Comparison of ENCODE assay signal across 1 cellular context in genomic region chr2:240566203-240567136, GRCh38.
TF ChIP-seq lines count a peak whose summit lies in the region.

No MANE protein-coding gene starts in this region.

TF ChIP-seq in HepG2, 621 proteins besides CTCF, POLR2A, EP300 and RAD21 (continued from another document and continues in another):
- TF ChIP-seq E2F2 (CRISPR knock-in tag; IDR thresholded peaks at IDR 0.05; ENCODE audit: borderline replicate concordance) (peak; percentile 35; the same call in 1 of the 2 replicates), NFAT5 (CRISPR knock-in tag; IDR thresholded peaks at IDR 0.05) (no peak), TOE1 (CRISPR knock-in tag; IDR thresholded peaks at IDR 0.05) (0 out of 2 replicates have a peak, but pooled peaks have one; percentile 12), SCMH1 (CRISPR knock-in tag; IDR thresholded peaks at IDR 0.05; ENCODE audit: borderline replicate concordance) (no peak), NFYC (CRISPR knock-in tag; IDR thresholded peaks at IDR 0.05) (no peak), ZNF788 (CRISPR knock-in tag; IDR thresholded peaks at IDR 0.05; ENCODE audit: borderline replicate concordance) (peak; percentile 10; the same call in 1 of the 2 replicates), CC2D1A (CRISPR knock-in tag; IDR thresholded peaks at IDR 0.05) (no peak), FOSL2 (CRISPR knock-in tag; IDR thresholded peaks at IDR 0.05) (no peak; the same call in 1 of the 2 replicates), ZNF160 (CRISPR knock-in tag; IDR thresholded peaks at IDR 0.05) (peak; percentile 36; the same call in 1 of the 2 replicates), MED8 (CRISPR knock-in tag; IDR thresholded peaks at IDR 0.05; ENCODE audit: insufficient replicate concordance) (no peak), ELF3 (CRISPR knock-in tag; IDR thresholded peaks at IDR 0.05) (0 out of 2 replicates have a peak, but pooled peaks have one; percentile 49), ZNF207 (IDR thresholded peaks at IDR 0.05; ENCODE audit: borderline replicate concordance) (no peak), SALL1 (CRISPR knock-in tag; IDR thresholded peaks at IDR 0.05) (peak; percentile 41), ZNF292 (CRISPR knock-in tag; IDR thresholded peaks at IDR 0.05; ENCODE audit: borderline replicate concordance, low read depth) (peak; percentile 35; the same call in 1 of the 2 replicates), PRDM15 (CRISPR knock-in tag; IDR thresholded peaks at IDR 0.05) (no peak), HBP1 (CRISPR knock-in tag; IDR thresholded peaks at IDR 0.05; ENCODE audit: low read depth) (peak; percentile 83), FOXA1 (IDR thresholded peaks at IDR 0.05) (no peak), FOXA1 (CRISPR knock-in tag; IDR thresholded peaks at IDR 0.05) (peak; percentile 23; the same call in 1 of the 2 replicates), ZNF138 (CRISPR knock-in tag; IDR thresholded peaks at IDR 0.05; ENCODE audit: low read depth) (no peak), POLR2G (IDR thresholded peaks at IDR 0.05; ENCODE audit: low read depth, low read length) (peak; percentile 74), THAP9 (CRISPR knock-in tag; IDR thresholded peaks at IDR 0.05; ENCODE audit: borderline replicate concordance) (no peak), ZBTB42 (CRISPR knock-in tag; IDR thresholded peaks at IDR 0.05) (no peak), ZNF670 (CRISPR knock-in tag; IDR thresholded peaks at IDR 0.05; ENCODE audit: borderline replicate concordance) (no peak), KDM5B (CRISPR knock-in tag; IDR thresholded peaks at IDR 0.05; ENCODE audit: borderline replicate concordance) (peak; percentile 46; the same call in 1 of the 2 replicates), ZNF431 (CRISPR knock-in tag; IDR thresholded peaks at IDR 0.05; ENCODE audit: borderline replicate concordance, low read depth) (peak; percentile 85; the same call in 1 of the 2 replicates), ZNF256 (CRISPR knock-in tag; conservative IDR thresholded peaks at IDR 0.05) (no peak), MTERF4 (CRISPR knock-in tag; IDR thresholded peaks at IDR 0.05) (0 out of 2 replicates have a peak, but pooled peaks have one; percentile 68), ZNF639 (CRISPR knock-in tag; conservative IDR thresholded peaks at IDR 0.05) (no peak), ZNF576 (CRISPR knock-in tag; IDR thresholded peaks at IDR 0.05) (no peak), FOXP4 (CRISPR knock-in tag; IDR thresholded peaks at IDR 0.05) (peak; percentile 41; the same call in 1 of the 2 replicates), LCORL (IDR thresholded peaks at IDR 0.05) (no peak), LCORL (CRISPR knock-in tag; IDR thresholded peaks at IDR 0.05) (peak; percentile 70), MAZ (IDR thresholded peaks at IDR 0.05; ENCODE audit: borderline replicate concordance, low read depth, low read length) (no peak; the same call in none of the 2 replicates), MAZ (CRISPR knock-in tag; IDR thresholded peaks at IDR 0.05; ENCODE audit: low read depth) (0 out of 2 replicates have a peak, but pooled peaks have one; percentile 41), ZFP36L1 (CRISPR knock-in tag; IDR thresholded peaks at IDR 0.05) (no peak), ZSCAN9 (CRISPR knock-in tag; IDR thresholded peaks at IDR 0.05; ENCODE audit: borderline replicate concordance) (peak; percentile 51; the same call in 1 of the 2 replicates), ZFP36L2 (CRISPR knock-in tag; IDR thresholded peaks at IDR 0.05) (0 out of 2 replicates have a peak, but pooled peaks have one; percentile 15), MEF2D (CRISPR knock-in tag; IDR thresholded peaks at IDR 0.05) (no peak), ZBTB8A (CRISPR knock-in tag; IDR thresholded peaks at IDR 0.05; ENCODE audit: borderline replicate concordance, low read depth) (no peak), ZNF274 (CRISPR knock-in tag; IDR thresholded peaks at IDR 0.05) (peak; percentile 48; the same call in 1 of the 2 replicates), RFXANK (CRISPR knock-in tag; IDR thresholded peaks at IDR 0.05) (no peak)
